In genomic region chr11:32597914-32598313, GRCh38 we compare ENCODE assay signal across 29 cellular contexts. TPM values are rescaled to one million over a fixed set of nuclear protein-coding genes. Genes with fewer than 3 reads are reported as not detected.
DNase-seq lines count a peak whose midpoint lies in the region; ATAC-seq and TF ChIP-seq lines count a peak whose summit lies in the region.
"Had no signal": no experiment of that assay in that cellular context is flagged by ENCODE, and none has a peak within 500 bp of the region (broad histone marks: within the 10 kb centered on the region; RNA-seq: fewer than 3 reads in every experiment).

No MANE protein-coding gene starts in this region.

- H3K27me3 ChIP-seq in KMS-11 (ENCODE audit: insufficient read depth, low read depth): no peaks in the 10 kb centered on the region
- H3K27me3 ChIP-seq in neural progenitor cell: no peaks in the 10 kb centered on the region
- H3K27me3 ChIP-seq in esophagus squamous epithelium: no peaks in the 10 kb centered on the region
- H3K27me3 ChIP-seq: body of pancreas, ovary, Peyer's patch, spleen, testis had no signal

- H3K4me3 Mint-ChIP-seq in activated CD4-positive, alpha-beta T cell treated with anti-CD3 and anti-CD28 coated beads for 36 hours: no peak overlapping the region
- H3K4me3 Mint-ChIP-seq in neural progenitor cell: no peak overlapping the region
- H3K4me3 Mint-ChIP-seq: activated naive CD8-positive, alpha-beta T cell treated with anti-CD3 and anti-CD28 coated beads, Interleukin-2, amount 10 ng/mL, durations not matched to agents 7 days and 5 days; naive B cell; stimulated activated memory B cell treated with anti-CD40 and anti-IgM and Interleukin-4, amounts not matched to agents 10 μg/mL and 1 μg/mL and 100 μg/mL, for 72 hours had no signal

- H3K4me1 Mint-ChIP-seq in activated CD4-positive, alpha-beta T cell treated with anti-CD3 and anti-CD28 coated beads for 36 hours: peaks cover 34% of the 10 kb centered on the region
- no peaks in the 10 kb centered on the region for H3K4me1 Mint-ChIP-seq in neural progenitor cell
- H3K4me1 Mint-ChIP-seq: naive B cell; stimulated activated memory B cell treated with anti-CD40 and anti-IgM and Interleukin-4, amounts not matched to agents 10 μg/mL and 1 μg/mL and 100 μg/mL, for 72 hours had no signal

- no peaks in the 10 kb centered on the region for H3K27me3 Mint-ChIP-seq in activated CD4-positive, alpha-beta T cell treated with anti-CD3 and anti-CD28 coated beads for 36 hours
- no peaks in the 10 kb centered on the region for H3K27me3 Mint-ChIP-seq in neural progenitor cell (ENCODE audit: insufficient read depth, low read depth)
- H3K27me3 Mint-ChIP-seq: activated naive CD8-positive, alpha-beta T cell treated with anti-CD3 and anti-CD28 coated beads, Interleukin-2, amount 10 ng/mL, durations not matched to agents 7 days and 5 days; naive B cell; stimulated activated memory B cell treated with anti-CD40 and anti-IgM and Interleukin-4, amounts not matched to agents 10 μg/mL and 1 μg/mL and 100 μg/mL, for 72 hours had no signal

- H3K9ac ChIP-seq in KMS-11: peak overlapping the region; percentile 31; the same call in 1 of the 2 replicates
- no peak overlapping the region for H3K9ac ChIP-seq in neural progenitor cell

- H2AFZ ChIP-seq in KMS-11 (ENCODE audit: low read depth) (no peak overlapping the region), neural progenitor cell (replicated peaks) (no peak overlapping the region)

- H3K4me3 ChIP-seq in KMS-11 (IDR thresholded peaks at IDR 0.05; ENCODE audit: insufficient read depth, low read depth, low read length) (no peak overlapping the region), neural progenitor cell (peak overlapping the region; percentile 10), esophagus squamous epithelium (no peak overlapping the region)
- H3K4me3 ChIP-seq: body of pancreas, K562, ovary, Peyer's patch, spleen, testis had no signal

- H3K27ac ChIP-seq in KMS-11: peak overlapping the region; percentile 78
- H3K27ac ChIP-seq in neural progenitor cell: peak overlapping the region; percentile 59
- H3K27ac ChIP-seq in esophagus squamous epithelium: no peak overlapping the region
- H3K27ac ChIP-seq: body of pancreas, ovary, Peyer's patch, spleen, testis had no signal

- ATAC-seq in activated CD4-positive, alpha-beta T cell treated with anti-CD3 and anti-CD28 coated beads for 36 hours: no peak
- ATAC-seq: body of pancreas; HCT116; K562; left lobe of liver; right cardiac atrium; stimulated activated memory B cell treated with anti-CD40 and anti-IgM and Interleukin-4, amounts not matched to agents 10 μg/mL and 1 μg/mL and 100 μg/mL, for 72 hours had no signal

- TF ChIP-seq CTCF in KMS-11 (conservative IDR thresholded peaks at IDR 0.05; ENCODE audit: low read depth, low read length) (no peak), neural progenitor cell (IDR thresholded peaks at IDR 0.05) (no peak), esophagus squamous epithelium (IDR thresholded peaks at IDR 0.05) (no peak)

- no peak for TF ChIP-seq POLR2A in esophagus squamous epithelium (IDR thresholded peaks at IDR 0.05)

- peaks cover 65% of the 10 kb centered on the region for H3K36me3 Mint-ChIP-seq in activated CD4-positive, alpha-beta T cell treated with anti-CD3 and anti-CD28 coated beads for 36 hours (ENCODE audit: low read depth)
- H3K36me3 Mint-ChIP-seq in neural progenitor cell: peaks cover 28% of the 10 kb centered on the region

- no peaks in the 10 kb centered on the region for H3F3A ChIP-seq in neural progenitor cell (ENCODE audit: low read depth)

- H3K27ac Mint-ChIP-seq in activated CD4-positive, alpha-beta T cell treated with anti-CD3 and anti-CD28 coated beads for 36 hours: peak overlapping the region; percentile 29
- no peak overlapping the region for H3K27ac Mint-ChIP-seq in neural progenitor cell
- H3K27ac Mint-ChIP-seq: activated naive CD8-positive, alpha-beta T cell treated with anti-CD3 and anti-CD28 coated beads, Interleukin-2, amount 10 ng/mL, durations not matched to agents 7 days and 5 days; naive B cell; stimulated activated memory B cell treated with anti-CD40 and anti-IgM and Interleukin-4, amounts not matched to agents 10 μg/mL and 1 μg/mL and 100 μg/mL, for 72 hours had no signal

- intact Hi-C loops in activated CD4-positive, alpha-beta T cell treated with anti-CD3 and anti-CD28 coated beads for 36 hours (cut with DNase I, micrococcal nuclease): no loop called here
- intact Hi-C loops in esophagus squamous epithelium (cut with DNase I): no loop called here

- no peak for DNase-seq in activated CD4-positive, alpha-beta T cell treated with anti-CD3 and anti-CD28 coated beads for 36 hours
- DNase-seq in activated CD4-positive, alpha-beta T cell treated with anti-CD3 and anti-CD28 coated beads, Interleukin-2, amount 50 U/mL, for 1 hour: no peak
- DNase-seq in astrocyte of the hippocampus (ENCODE audit: low read depth, low spot score) (peak; percentile 54), neural progenitor cell (ENCODE audit: low spot score) (peak; percentile 57), DMS79 (lab: John Stamatoyannopoulos, UW) (no peak), T-helper 9 cell (no peak), esophagus squamous epithelium (lab: John Stamatoyannopoulos, UW) (no peak)
- DNase-seq: activated CD4-positive, alpha-beta T cell treated with anti-CD3 and anti-CD28 coated beads for 4 hours; activated naive CD8-positive, alpha-beta T cell treated with anti-CD3 and anti-CD28 coated beads, Interleukin-2, amount 10 ng/mL, durations not matched to agents 7 days and 5 days; body of pancreas; DMS53; head of caudate nucleus; MV-4-11; naive B cell; NCI-H1694; NCI-H2171 treated with DMSO at 0.1 percent for 48 hours; NCI-H524 treated with DMSO at 0.1 percent for 48 hours; ovary; Peyer's patch; right cardiac atrium; spleen; stimulated activated CD4-positive, alpha-beta T cell treated with anti-CD3 and anti-CD28 coated beads, Interleukin-2, amount 100 ng/mL, for 48 hours; T-helper 1 cell; testis had no signal

- H3K36me3 ChIP-seq in KMS-11 (ENCODE audit: insufficient read depth): peaks cover 16% of the 10 kb centered on the region
- H3K36me3 ChIP-seq in neural progenitor cell: peaks cover 43% of the 10 kb centered on the region
- peaks cover 0 to 97% (median 36%) of the 10 kb centered on the region in 3 donors for H3K36me3 ChIP-seq in esophagus squamous epithelium
- H3K36me3 ChIP-seq: ovary had no signal

- WGBS in esophagus squamous epithelium, 2 donors: 80 to 86% methylated on average over 1 of the region's 1 CpG

- peaks cover 18% of the 10 kb centered on the region; the same call in 1 of the 2 replicates for H3K79me2 ChIP-seq in KMS-11 (ENCODE audit: insufficient read depth, low read depth)
- H3K79me2 ChIP-seq in neural progenitor cell (ENCODE audit: low read depth): no peaks in the 10 kb centered on the region

- CTCF ChIA-PET in activated CD4-positive, alpha-beta T cell treated with anti-CD3 and anti-CD28 coated beads for 36 hours (lab: Charles Lee): no interaction called here

- H3K9me3 ChIP-seq in neural progenitor cell (ENCODE audit: low read depth): no peaks in the 10 kb centered on the region
- H3K9me3 ChIP-seq in esophagus squamous epithelium: no peaks in the 10 kb centered on the region
- H3K9me3 ChIP-seq: body of pancreas, ovary, Peyer's patch, spleen, testis had no signal

- POLR2A ChIA-PET in activated CD4-positive, alpha-beta T cell treated with anti-CD3 and anti-CD28 coated beads for 36 hours (lab: Charles Lee): interaction anchor here (1.0 kb wide), 1 partner anchor 15 kb away, joined by 3 read pairs; no protein-coding TSS in a partner anchor

- H3K9me3 Mint-ChIP-seq in activated CD4-positive, alpha-beta T cell treated with anti-CD3 and anti-CD28 coated beads for 36 hours (ENCODE audit: low read depth): no peaks in the 10 kb centered on the region
- H3K9me3 Mint-ChIP-seq in neural progenitor cell: no peaks in the 10 kb centered on the region
- H3K9me3 Mint-ChIP-seq: activated naive CD8-positive, alpha-beta T cell treated with anti-CD3 and anti-CD28 coated beads, Interleukin-2, amount 10 ng/mL, durations not matched to agents 7 days and 5 days; naive B cell; stimulated activated memory B cell treated with anti-CD40 and anti-IgM and Interleukin-4, amounts not matched to agents 10 μg/mL and 1 μg/mL and 100 μg/mL, for 72 hours had no signal

- H3K4me2 ChIP-seq in KMS-11: peak overlapping the region; percentile 56
- peak overlapping the region; percentile 56 for H3K4me2 ChIP-seq in neural progenitor cell

- peaks cover 100% of the 10 kb centered on the region for H3K4me1 ChIP-seq in KMS-11 (ENCODE audit: low read depth, poor library complexity, severe bottlenecking)
- peaks cover 20% of the 10 kb centered on the region for H3K4me1 ChIP-seq in neural progenitor cell
- H3K4me1 ChIP-seq in esophagus squamous epithelium: no peaks in the 10 kb centered on the region
- H3K4me1 ChIP-seq: body of pancreas, Peyer's patch, testis had no signal

- H4K20me1 ChIP-seq in KMS-11 (ENCODE audit: insufficient read depth) (no peaks in the 10 kb centered on the region; the same call in 1 of the 2 replicates), neural progenitor cell (ENCODE audit: low read depth) (peaks cover 5% of the 10 kb centered on the region)

RNA-seq across cellular contexts. Expression of gene EIF3M, which starts 14.3 kb away (rescaled TPM):
- 100 to 1,000 TPM; 392 to 408 TPM for total RNA-seq in activated CD4-positive, alpha-beta T cell treated with anti-CD3 and anti-CD28 coated beads for 36 hours
- total RNA-seq in neural progenitor cell (ENCODE audit: low replicate concordance) (640 and 1,051 TPM in 2 replicates), esophagus squamous epithelium (100 to 1,000 TPM; 207 to 584 (median 432) TPM)

Comparison
In these comparisons a context has a peak if more than half of its experiments do, and no peak if none do; other contexts are left out.
1. DNase-seq: peak in astrocyte of the hippocampus (single experiment) and neural progenitor cell (single experiment); none in activated CD4-positive, alpha-beta T cell treated with anti-CD3 and anti-CD28 coated beads for 36 hours (single experiment), activated CD4-positive, alpha-beta T cell treated with anti-CD3 and anti-CD28 coated beads, Interleukin-2, amount 50 U/mL, for 1 hour (single experiment), DMS79 (single experiment), T-helper 9 cell (single experiment) and esophagus squamous epithelium (single experiment).
2. H3K27ac ChIP-seq: peak in KMS-11 (single experiment) and neural progenitor cell (single experiment); none in esophagus squamous epithelium (0 of 4).